ENCODE assay signal across 8 cellular contexts in the genomic region with DNA sequence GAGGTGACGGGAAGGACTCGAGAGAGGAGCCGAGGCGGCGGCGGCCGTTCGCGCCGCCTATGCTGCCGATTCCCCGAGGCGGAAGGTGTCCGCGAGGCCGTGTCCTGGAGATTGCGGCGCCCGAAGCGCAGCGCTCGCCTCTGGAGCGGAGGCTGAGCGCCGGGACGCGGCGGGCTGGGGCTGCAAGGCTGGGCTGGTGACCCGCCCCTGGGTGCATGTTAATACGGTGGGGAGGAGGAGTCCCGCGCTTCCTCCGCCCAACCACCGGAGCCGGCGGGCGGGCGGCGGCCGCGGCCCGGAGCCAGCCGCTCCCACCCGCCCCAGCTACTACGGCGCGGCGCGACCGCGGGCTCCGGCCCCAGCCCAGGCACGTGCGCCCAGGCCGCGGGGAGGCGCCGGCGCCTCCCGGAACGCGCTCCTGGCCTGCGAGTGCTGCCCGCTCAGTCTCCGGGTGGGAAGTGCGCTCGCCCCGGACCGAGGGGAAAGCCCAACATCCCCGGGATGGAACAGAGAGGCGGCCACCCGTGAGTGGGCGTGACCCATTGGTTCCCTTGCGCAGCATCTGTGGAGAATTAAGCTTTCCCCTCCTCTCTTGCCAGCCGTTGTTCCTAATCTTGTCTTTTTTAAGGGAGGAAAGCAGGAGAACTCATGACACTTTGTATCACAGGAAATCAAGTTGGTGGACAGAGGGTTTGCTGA. TPM values are rescaled to one million over a fixed set of nuclear protein-coding genes. Genes with fewer than 3 reads are reported as not detected.
DNase-seq lines count a peak whose midpoint lies in the region; ATAC-seq and TF ChIP-seq lines count a peak whose summit lies in the region.

A gene (minus strand): TSS at position 195 of the 699 bp plus-strand sequence.

- no peak for TF ChIP-seq POLR2A in heart left ventricle (IDR thresholded peaks at IDR 0.05)

- H3K4me3 ChIP-seq in GM12875 (ENCODE audit: low read depth, low read length) (peak within 1 kb of the TSS; percentile 58), heart left ventricle (peak within 1 kb of the TSS in 11 of 12 donors; percentile 17 to 51 (median 43)), psoas muscle (peak within 1 kb of the TSS; percentile 53), Karpas-422 (ENCODE audit: low read length) (no peak within 1 kb of the TSS)

- CTCF ChIA-PET in HEK293T (lab: Yijun Ruan, JAX) = no interaction called here

- H3K9me2 ChIP-seq in Karpas-422 (replicated peaks; ENCODE audit: insufficient read depth, low read length) = no peaks in the 10 kb centered on the region

- H3K27me3 ChIP-seq in heart left ventricle (peaks cover 13 to 70% (median 36%) of the 10 kb centered on the region in 9 donors), psoas muscle (ENCODE audit: insufficient read depth in 3 of 3, low read length in 2 of 3) (peaks cover 0 to 48% (median 15%) of the 10 kb centered on the region in 3 donors), Karpas-422 (ENCODE audit: low read length) (no peaks in the 10 kb centered on the region)

- no peak within 1 kb of the TSS for H3K4me2 ChIP-seq in Karpas-422 (ENCODE audit: low read depth, low read length, poor library complexity, severe bottlenecking)

- intact Hi-C loops in heart left ventricle (cut with DNase I) (no loop called here), psoas muscle (cut with DNase I) (no loop called here)

- H2AFZ ChIP-seq in Karpas-422 (ENCODE audit: low read length) = no peak within 1 kb of the TSS

- DNase-seq in HEK293T (ENCODE audit: extremely low spot score) = peak; percentile 20
- DNase-seq in SK-N-DZ (ENCODE audit: low spot score) = peak; percentile 61
- peak; percentile 14 to 67 (median 46) for DNase-seq in heart left ventricle
- DNase-seq in psoas muscle = peak; percentile 45 to 73
- no peak for DNase-seq in Karpas-422
- DNase-seq in activated naive CD4-positive, alpha-beta T cell (lab: John Stamatoyannopoulos, UW) = no peak
- no peak for DNase-seq in DMS114 treated with DMSO at 0.1 percent for 48 hours (lab: John Stamatoyannopoulos, UW; ENCODE audit: unreplicated experiment)

- H3K79me2 ChIP-seq in Karpas-422 (ENCODE audit: low read length) = no peaks in the 10 kb centered on the region

- peak in 3 of 4 donors; percentile 68 to 86 (median 86) for ATAC-seq in heart left ventricle
- peak; percentile 23 to 64 (median 43) for ATAC-seq in psoas muscle

- TF ChIP-seq CTCF in GM12875 (IDR thresholded peaks at IDR 0.05; ENCODE audit: borderline replicate concordance, insufficient read depth, low read depth, low read length) (no peak), heart left ventricle (IDR thresholded peaks at IDR 0.05) (no peak), psoas muscle (IDR thresholded peaks at IDR 0.05) (no peak)

- H3K36me3 ChIP-seq in heart left ventricle = no peaks in the 10 kb centered on the region
- H3K36me3 ChIP-seq in psoas muscle (ENCODE audit: insufficient read depth in 1 of 2, low read depth in 1 of 2) = no peaks in the 10 kb centered on the region
- H3K36me3 ChIP-seq in Karpas-422 (ENCODE audit: insufficient read depth, low read length) = no peaks in the 10 kb centered on the region

- POLR2A ChIA-PET in HEK293T (lab: Yijun Ruan, JAX) = no interaction called here

- H3K9me3 ChIP-seq in heart left ventricle (no peaks in the 10 kb centered on the region), psoas muscle (no peaks in the 10 kb centered on the region), Karpas-422 (ENCODE audit: low read length) (no peaks in the 10 kb centered on the region)

- H4K20me1 ChIP-seq in Karpas-422 (ENCODE audit: insufficient read depth, low read depth, low read length) = no peaks in the 10 kb centered on the region

- H3K4me1 ChIP-seq in heart left ventricle = peaks cover 0 to 20% (median 0%) of the 10 kb centered on the region in 12 donors
- H3K4me1 ChIP-seq in psoas muscle = no peaks in the 10 kb centered on the region
- H3K4me1 ChIP-seq in Karpas-422 (ENCODE audit: low read length) = no peaks in the 10 kb centered on the region

- WGBS in heart left ventricle, 4 donors = 0 to 1% (median 0%) methylated on average over 9 to 75 of the region's 75 CpGs
- 0 to 1% (median 0%) methylated on average over 52 to 75 of the region's 75 CpGs for WGBS in psoas muscle, 3 donors

- H3K27ac ChIP-seq in heart left ventricle (no peak within 1 kb of the TSS), psoas muscle (no peak within 1 kb of the TSS), Karpas-422 (ENCODE audit: low read length) (no peak within 1 kb of the TSS)

- no peak within 1 kb of the TSS for H3K9ac ChIP-seq in Karpas-422 (ENCODE audit: low read length)

TF ChIP-seq in HEK293T, 16 proteins besides CTCF, POLR2A, EP300 and RAD21:
- TF ChIP-seq ZNF384 (IDR thresholded peaks at IDR 0.05) = no peak
- TF ChIP-seq CTBP1 (IDR thresholded peaks at IDR 0.05; ENCODE audit: borderline replicate concordance) = no peak
- no peak for TF ChIP-seq LEF1 (IDR thresholded peaks at IDR 0.05; ENCODE audit: borderline replicate concordance)
- TF ChIP-seq SUZ12 (IDR thresholded peaks at IDR 0.05) = no peak

RNA-seq across cellular contexts. Expression of the gene that starts here (rescaled TPM):
- 0.22 and 0.28 TPM in 2 replicates for polyA plus RNA-seq in SK-N-DZ (2014; cell fraction: cytosol; rRNA removed)
- 0.64 and 0.77 TPM in 2 replicates for polyA plus RNA-seq in SK-N-DZ (2014; cell fraction: nucleus; rRNA removed)
- total RNA-seq in heart left ventricle = 1 to 10 TPM in 4 of 9 donors, under 1 TPM in 4, not detected in 1; 0.12 to 5.5 (median 1.0) TPM
- under 1 TPM; 0.10 to 0.11 TPM for polyA plus RNA-seq in heart left ventricle
- total RNA-seq in psoas muscle = under 1 TPM; 0.13 to 0.26 (median 0.20) TPM
- polyA plus RNA-seq in psoas muscle = under 1 TPM in 2 of 3 donors, not detected in 1; 0.09 to 0.16 TPM
- 4.8 and 8.8 TPM in 2 replicates for total RNA-seq in Karpas-422 (2014; rRNA removed; shearing (Covaris generic); ENCODE audit: low replicate concordance)

Comparison
In these comparisons a context has a peak if more than half of its experiments do, and no peak if none do; other contexts are left out.
1. Peak in DNase-seq, ATAC-seq and H3K4me3 ChIP-seq in psoas muscle; RNA of the gene not detected or under 1 TPM.
2. DNase-seq: peak in HEK293T (single experiment), SK-N-DZ (single experiment) and heart left ventricle (5 of 5); none in Karpas-422 (single experiment), activated naive CD4-positive, alpha-beta T cell (0 of 4) and DMS114 treated with DMSO at 0.1 percent for 48 hours (single experiment).